8 cellular contexts compared by ENCODE assay signal in genomic region chr9:120713257-120714087, GRCh38. TPM values are rescaled to one million over a fixed set of nuclear protein-coding genes. Genes with fewer than 3 reads are reported as not detected.
DNase-seq lines count a peak whose midpoint lies in the region; ATAC-seq and TF ChIP-seq lines count a peak whose summit lies in the region.

No MANE protein-coding gene starts in this region.

- TF ChIP-seq RAD21 in liver (IDR thresholded peaks at IDR 0.05): peak in 1 of 2 donors; percentile 8

- intact Hi-C loops in mammary epithelial cell (cut with micrococcal nuclease): loop anchor here (1.0 to 5.0 kb wide), 4 partner anchors 56 to 164 kb away; partner anchors contain the start of genes PHF19 and PSMD5

- H3K4me3 ChIP-seq in RWPE2 (ENCODE audit: severe bottlenecking) (peak overlapping the region; percentile 56), mammary epithelial cell (replicated peaks in 1 of 3; ENCODE audit: insufficient read depth in 1 of 3, low read depth in 2 of 3, low read length in 3 of 3) (peak overlapping the region; percentile 85 to 90 (median 89)), liver (ENCODE audit: low read depth in 1 of 3, low read length in 3 of 3) (peak overlapping the region; percentile 79 to 91 (median 85)), subcutaneous abdominal adipose tissue (ENCODE audit: low read depth in 1 of 5, low read length in 5 of 5) (peak overlapping the region; percentile 73 to 89 (median 77))

- H3K79me2 ChIP-seq in mammary epithelial cell (ENCODE audit: insufficient read depth, low read length): peaks cover 46% of the 10 kb centered on the region

- 3% methylated on average over 12 of the region's 50 CpGs for WGBS in mammary epithelial cell (ENCODE audit: low coverage, missing lambda C conversion rate)
- under 1% methylated on average over 50 of the region's 50 CpGs for WGBS in liver

- peak overlapping the region; percentile 99 for H2AFZ ChIP-seq in mammary epithelial cell (ENCODE audit: low read depth, low read length)

- peak overlapping the region; percentile 61 for H3K9ac ChIP-seq in mammary epithelial cell (ENCODE audit: insufficient read depth, low read length)
- H3K9ac ChIP-seq in liver (ENCODE audit: low read depth in 1 of 2, low read length in 2 of 2): peak overlapping the region; percentile 80 to 95
- H3K9ac ChIP-seq in subcutaneous abdominal adipose tissue (ENCODE audit: low read length in 5 of 5): peak overlapping the region; percentile 22 to 94 (median 83)

- H3K9me3 ChIP-seq in RWPE2 (ENCODE audit: severe bottlenecking) (no peaks in the 10 kb centered on the region), mammary epithelial cell (replicated peaks; ENCODE audit: insufficient read depth, low read length) (no peaks in the 10 kb centered on the region), liver (ENCODE audit: control insufficient read depth in 4 of 4, low read length in 3 of 4) (no peaks in the 10 kb centered on the region), subcutaneous abdominal adipose tissue (ENCODE audit: control insufficient read depth in 5 of 5, low read length in 5 of 5) (no peaks in the 10 kb centered on the region)

- H3K27ac ChIP-seq in RWPE2 (ENCODE audit: poor library complexity, severe bottlenecking) (no peak overlapping the region), mammary epithelial cell (ENCODE audit: insufficient read depth, low read depth, low read length) (peak overlapping the region; percentile 49), liver (ENCODE audit: low read depth in 1 of 2, low read length in 2 of 2) (peak overlapping the region; percentile 86 to 87), subcutaneous abdominal adipose tissue (ENCODE audit: low read depth, low read length) (peak overlapping the region; percentile 86)

- H3K27me3 ChIP-seq in RWPE2 (ENCODE audit: insufficient read depth, poor library complexity, severe bottlenecking) (no peaks in the 10 kb centered on the region), mammary epithelial cell (ENCODE audit: insufficient read depth, low read length) (no peaks in the 10 kb centered on the region), liver (ENCODE audit: control insufficient read depth in 4 of 4, insufficient read depth in 4 of 4, low read length in 3 of 4) (no peaks in the 10 kb centered on the region), subcutaneous abdominal adipose tissue (ENCODE audit: control insufficient read depth in 5 of 5, insufficient read depth in 4 of 5, low read length in 5 of 5) (no peaks in the 10 kb centered on the region)

- TF ChIP-seq CTCF in RWPE2 (IDR thresholded peaks at IDR 0.05; ENCODE audit: poor library complexity, severe bottlenecking) (peak; percentile 1), mammary epithelial cell (conservative IDR thresholded peaks at IDR 0.05 in 1 of 2, IDR thresholded peaks at IDR 0.05 in 1 of 2; ENCODE audit: extremely low read depth in 1 of 2, insufficient read depth in 1 of 2, low read depth in 1 of 2, low read length in 2 of 2) (peak; percentile 6 to 13), liver (IDR thresholded peaks at IDR 0.05; ENCODE audit: low read depth, low read length, missing input control) (peak; percentile 30)

- CTCF ChIA-PET in mammary epithelial cell (lab: Charles Lee; ENCODE audit: low non-redundant PET): no interaction called here

- BruUV-seq in mammary epithelial cell (replicated peaks; lab: Mats Ljungman, UMichigan): no TSS peak

- H3K4me2 ChIP-seq in mammary epithelial cell (ENCODE audit: insufficient read depth, low read depth, low read length): peak overlapping the region; percentile 94

- ATAC-seq in RWPE2 (ENCODE audit: low read depth) (no peak), GM19023 (IDR thresholded peaks at IDR 0.05; ENCODE audit: unreplicated experiment) (no peak), GM19328 (IDR thresholded peaks at IDR 0.05; ENCODE audit: unreplicated experiment) (no peak)

- peaks cover 23% of the 10 kb centered on the region for H3K4me1 ChIP-seq in RWPE2 (ENCODE audit: insufficient read depth, poor library complexity, severe bottlenecking)
- peaks cover 35% of the 10 kb centered on the region for H3K4me1 ChIP-seq in mammary epithelial cell (ENCODE audit: insufficient read depth, low read length)
- peaks cover 10 to 62% (median 27%) of the 10 kb centered on the region in 4 donors for H3K4me1 ChIP-seq in liver (ENCODE audit: control insufficient read depth in 4 of 4, insufficient read depth in 4 of 4, low read length in 3 of 4)
- peaks cover 2 to 54% (median 45%) of the 10 kb centered on the region in 5 donors for H3K4me1 ChIP-seq in subcutaneous abdominal adipose tissue (ENCODE audit: control insufficient read depth in 5 of 5, insufficient read depth in 5 of 5, low read length in 5 of 5)

- H4K20me1 ChIP-seq in mammary epithelial cell (ENCODE audit: insufficient read depth, low read length): no peaks in the 10 kb centered on the region

- H3K36me3 ChIP-seq in RWPE2 (ENCODE audit: low read depth) (peaks cover 8% of the 10 kb centered on the region; the same call in 1 of the 2 replicates), mammary epithelial cell (ENCODE audit: insufficient read depth, low read length) (no peaks in the 10 kb centered on the region), liver (ENCODE audit: control insufficient read depth in 4 of 4, insufficient read depth in 3 of 4, low read depth in 1 of 4, low read length in 3 of 4) (no peaks in the 10 kb centered on the region), subcutaneous abdominal adipose tissue (ENCODE audit: control insufficient read depth in 5 of 5, insufficient read depth in 5 of 5, low read length in 5 of 5) (no peaks in the 10 kb centered on the region)

- DNase-seq in DMS53 (lab: John Stamatoyannopoulos, UW): peak; percentile 63
- DNase-seq in DMS53 treated with DMSO at 0.1 percent for 48 hours (lab: John Stamatoyannopoulos, UW; ENCODE audit: unreplicated experiment): no peak
- DNase-seq in RWPE2 (ENCODE audit: low spot score): no peak
- peak; percentile 17 for DNase-seq in mammary epithelial cell

- in situ Hi-C loops in mammary epithelial cell (cut with MboI; ENCODE audit: low sequenced_read_pairs in 2 of 2): loop anchor here in 1 of 2 donors (10.0 kb wide), 1 partner anchor 89 kb away; no protein-coding TSS in a partner anchor

- dilution Hi-C loops in mammary epithelial cell (cut with HindIII; ENCODE audit: low sequenced_read_pairs): no loop called here

TF ChIP-seq in liver, 16 proteins besides CTCF, POLR2A, EP300 and RAD21:
- TF ChIP-seq REST (IDR thresholded peaks at IDR 0.05): no peak
- TF ChIP-seq MAX (IDR thresholded peaks at IDR 0.05): no peak
- peak in 1 of 2 donors; percentile 4 for TF ChIP-seq RXRA (IDR thresholded peaks at IDR 0.05)
- TF ChIP-seq SP1 (IDR thresholded peaks at IDR 0.05): no peak
- TF ChIP-seq HNF4A (conservative IDR thresholded peaks at IDR 0.05): no peak

RNA-seq across cellular contexts. Expression of gene MEGF9, which starts 0.8 kb away (rescaled TPM):
- total RNA-seq in mammary epithelial cell (10 to 100 TPM; 10.9 to 31.5 TPM), liver (10 to 100 TPM; 19.8 to 27.4 TPM)
- polyA plus RNA-seq in mammary epithelial cell (4.8 TPM), liver (10 to 100 TPM; 15.5 to 18.7 TPM)
- 9.0 TPM for polyA minus RNA-seq in mammary epithelial cell

Comparison
In these comparisons a context has a peak if more than half of its experiments do, and no peak if none do; other contexts are left out.
1. DNase-seq: peak in DMS53 (single experiment) and mammary epithelial cell (single experiment); none in DMS53 treated with DMSO at 0.1 percent for 48 hours (single experiment) and RWPE2 (single experiment).
2. Peak in every context shown above with its lines, with median percentiles within 50 percentile points of each other: H3K4me3 ChIP-seq, CTCF ChIP-seq and H3K9ac ChIP-seq.